Comparison of ENCODE assay signal across 11 cellular contexts in the genomic region with DNA sequence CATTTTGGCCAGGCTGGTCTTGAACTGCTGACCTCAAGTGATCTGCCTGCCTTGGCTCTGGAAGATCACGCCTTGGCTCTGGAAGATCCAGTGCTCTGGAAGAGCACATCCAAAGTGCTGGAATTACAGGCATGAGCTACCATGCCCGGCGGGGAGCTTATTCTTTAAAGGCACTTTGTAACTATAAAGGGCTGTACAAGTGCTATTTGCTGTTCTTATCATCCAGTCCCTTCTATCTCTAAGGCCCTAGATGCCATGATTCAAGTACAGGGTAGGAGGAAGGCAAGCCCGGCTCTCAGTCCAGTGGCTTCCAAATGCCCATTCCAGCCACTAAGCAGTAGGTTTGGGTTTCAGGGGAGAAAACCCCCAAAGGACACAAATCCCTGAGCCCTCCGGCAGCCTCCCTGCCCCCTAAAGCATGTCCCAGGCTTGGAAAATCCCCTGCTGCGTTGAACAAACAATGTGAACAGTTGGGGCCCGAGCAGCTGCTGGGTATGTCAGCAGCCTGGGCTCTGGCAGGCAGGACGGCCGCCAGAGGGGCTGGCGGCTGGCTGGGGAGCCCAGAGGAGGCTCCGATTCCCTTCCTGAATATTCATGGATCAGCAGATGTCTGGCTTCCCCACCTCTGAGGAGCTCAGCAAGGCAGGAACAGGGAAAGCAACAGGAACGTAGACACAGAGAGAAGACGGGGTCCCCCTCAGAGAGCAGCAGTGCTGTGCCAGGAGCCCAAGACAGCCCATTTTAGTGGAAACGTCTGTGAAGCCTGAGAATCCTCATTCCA. TPM values are rescaled to one million over a fixed set of nuclear protein-coding genes. Genes with fewer than 3 reads are reported as not detected.
DNase-seq lines count a peak whose midpoint lies in the region; ATAC-seq and TF ChIP-seq lines count a peak whose summit lies in the region.
"Had no signal": no experiment of that assay in that cellular context is flagged by ENCODE, and none has a peak within 500 bp of the region (broad histone marks: within the 10 kb centered on the region; RNA-seq: fewer than 3 reads in every experiment).

No MANE protein-coding gene starts in this region.

- H3K27me3 ChIP-seq in fibroblast of lung (ENCODE audit: control insufficient read depth, insufficient read depth, low read length), result peaks cover 7% of the 10 kb centered on the region

- ATAC-seq in stimulated activated naive CD8-positive, alpha-beta T cell treated with anti-CD3 and anti-CD28 coated beads, Interleukin-15, Interleukin-2, amounts not matched to agents 100 U/mL and 50 U/mL, for 24 hours, result no peak
- ATAC-seq in GM19395 (IDR thresholded peaks at IDR 0.05; ENCODE audit: unreplicated experiment), result no peak
- ATAC-seq: stimulated activated naive CD8-positive, alpha-beta T cell treated with anti-CD3 and anti-CD28 coated beads, Interleukin-15, amount 100 ng/mL, for 72 hours had no signal

- no peak overlapping the region for H3K4me2 ChIP-seq in fibroblast of lung (ENCODE audit: extremely low read depth, insufficient read depth, low read length)

- H3K9me3 Mint-ChIP-seq in nephron, result no peaks in the 10 kb centered on the region
- H3K9me3 Mint-ChIP-seq: activated naive CD4-positive, alpha-beta T cell treated with anti-CD3 and anti-CD28 coated beads, Interleukin-2, amount 50 U/mL, for 24 hours; stimulated activated naive CD8-positive, alpha-beta T cell treated with anti-CD3 and anti-CD28 coated beads, Interleukin-15, amount 100 ng/mL, for 72 hours had no signal

- no peak for TF ChIP-seq CTCF in fibroblast of lung (conservative IDR thresholded peaks at IDR 0.05 in 1 of 2, IDR thresholded peaks at IDR 0.05 in 1 of 2; ENCODE audit: low read depth in 1 of 2, low read length in 2 of 2)
- TF ChIP-seq CTCF in nephron (IDR thresholded peaks at IDR 0.05; ENCODE audit: unreplicated experiment in 3 of 3), result peak in 1 of 3 experiments; percentile 8

- H3K36me3 ChIP-seq in fibroblast of lung (ENCODE audit: control insufficient read depth, insufficient read depth, low read length), result no peaks in the 10 kb centered on the region

- H3K4me3 Mint-ChIP-seq in nephron, result peak overlapping the region; percentile 57 to 82 (median 81)
- H3K4me3 Mint-ChIP-seq: activated naive CD4-positive, alpha-beta T cell treated with anti-CD3 and anti-CD28 coated beads, Interleukin-2, amount 50 U/mL, for 24 hours; stimulated activated naive CD8-positive, alpha-beta T cell treated with anti-CD3 and anti-CD28 coated beads, Interleukin-15, amount 100 ng/mL, for 72 hours had no signal

- no peak overlapping the region for H3K4me3 ChIP-seq in fibroblast of lung (replicated peaks in 1 of 4; ENCODE audit: control extremely low read depth in 1 of 4, insufficient read depth in 1 of 4, low read depth in 3 of 4, low read length in 4 of 4)

- H3K79me2 ChIP-seq in fibroblast of lung (ENCODE audit: control insufficient read depth, insufficient read depth, low read length), result no peaks in the 10 kb centered on the region

- no peaks in the 10 kb centered on the region for H4K20me1 ChIP-seq in fibroblast of lung (ENCODE audit: control insufficient read depth, extremely low read depth, insufficient read depth, low read length)

- H3K27ac ChIP-seq in fibroblast of lung (ENCODE audit: insufficient read depth, low read length), result no peak overlapping the region
- H3K27ac ChIP-seq: RWPE1 had no signal

- no peak overlapping the region for H3K9ac ChIP-seq in fibroblast of lung (ENCODE audit: insufficient read depth, low read length)

- no peaks in the 10 kb centered on the region for H3K36me3 Mint-ChIP-seq in nephron (ENCODE audit: low read depth)
- H3K36me3 Mint-ChIP-seq: activated naive CD4-positive, alpha-beta T cell treated with anti-CD3 and anti-CD28 coated beads, Interleukin-2, amount 50 U/mL, for 24 hours had no signal

- no peaks in the 10 kb centered on the region for H3K4me1 ChIP-seq in fibroblast of lung (ENCODE audit: control insufficient read depth, extremely low read depth, insufficient read depth, low read length)

- peak overlapping the region; percentile 95 to 98 (median 97) for H3K27ac Mint-ChIP-seq in nephron
- H3K27ac Mint-ChIP-seq: activated naive CD4-positive, alpha-beta T cell treated with anti-CD3 and anti-CD28 coated beads, Interleukin-2, amount 50 U/mL, for 24 hours; stimulated activated naive CD8-positive, alpha-beta T cell treated with anti-CD3 and anti-CD28 coated beads, Interleukin-15, amount 100 ng/mL, for 72 hours had no signal

- no peak overlapping the region for H2AFZ ChIP-seq in fibroblast of lung (ENCODE audit: low read length)

- DNase-seq in DMS53 treated with DMSO at 0.1 percent for 48 hours (lab: John Stamatoyannopoulos, UW; ENCODE audit: unreplicated experiment) (peak; percentile 34), NCI-H510A (lab: John Stamatoyannopoulos, UW) (peak; percentile 38), fibroblast of lung (ENCODE audit: low read depth in 2 of 2) (peak; percentile 50 to 69), GM19240 (ENCODE audit: insufficient read length, low spot score) (no peak), SW480 (ENCODE audit: low spot score) (no peak)
- no peak for DNase-seq in stimulated activated naive CD8-positive, alpha-beta T cell treated with anti-CD3 and anti-CD28 coated beads, Interleukin-15, Interleukin-2, amounts not matched to agents 100 U/mL and 50 U/mL, for 24 hours
- DNase-seq: stimulated activated naive CD8-positive, alpha-beta T cell treated with anti-CD3 and anti-CD28 coated beads, Interleukin-15, amount 100 ng/mL, for 72 hours had no signal

- peaks cover 8% of the 10 kb centered on the region for H3K27me3 Mint-ChIP-seq in nephron (ENCODE audit: low read depth)

- peaks cover 89% of the 10 kb centered on the region for H3K4me1 Mint-ChIP-seq in nephron
- H3K4me1 Mint-ChIP-seq: activated naive CD4-positive, alpha-beta T cell treated with anti-CD3 and anti-CD28 coated beads, Interleukin-2, amount 50 U/mL, for 24 hours; stimulated activated naive CD8-positive, alpha-beta T cell treated with anti-CD3 and anti-CD28 coated beads, Interleukin-15, amount 100 ng/mL, for 72 hours had no signal

- H3K9me3 ChIP-seq in fibroblast of lung (ENCODE audit: control insufficient read depth, insufficient read depth, low read depth, low read length), result no peaks in the 10 kb centered on the region

RNA-seq across cellular contexts. Expression of gene IGDCC4, which starts 7.7 kb away (rescaled TPM):
- 2.8 and 5.6 TPM in 2 replicates for total RNA-seq in fibroblast of lung
- polyA plus RNA-seq in fibroblast of lung, result 0.93 and 0.94 TPM in 2 replicates
- 0.69 and 0.78 TPM in 2 replicates for polyA plus RNA-seq in fibroblast of lung (2012)
- 0.74 and 2.5 TPM in 2 replicates for polyA minus RNA-seq in fibroblast of lung (ENCODE audit: low replicate concordance)

RNA-seq across cellular contexts. Expression of gene IGDCC3, which starts 37.2 kb away (rescaled TPM):
- total RNA-seq in fibroblast of lung, result not detected in 2 replicates
- polyA plus RNA-seq in fibroblast of lung, result 0.15 TPM in 1 of 2 replicates, not detected in the other
- polyA plus RNA-seq in fibroblast of lung (2012), result 0.19 TPM in 1 of 2 replicates, not detected in the other
- not detected in 2 replicates for polyA minus RNA-seq in fibroblast of lung (ENCODE audit: low replicate concordance)

Comparison
In these comparisons a context has a peak if more than half of its experiments do, and no peak if none do; other contexts are left out.
1. DNase-seq: peak in DMS53 treated with DMSO at 0.1 percent for 48 hours (single experiment), NCI-H510A (single experiment) and fibroblast of lung (2 of 2); none in GM19240 (single experiment), stimulated activated naive CD8-positive, alpha-beta T cell treated with anti-CD3 and anti-CD28 coated beads, Interleukin-15, Interleukin-2, amounts not matched to agents 100 U/mL and 50 U/mL, for 24 hours (single experiment) and SW480 (single experiment).